ENCODE assay signal across 8 cellular contexts in the genomic region with DNA sequence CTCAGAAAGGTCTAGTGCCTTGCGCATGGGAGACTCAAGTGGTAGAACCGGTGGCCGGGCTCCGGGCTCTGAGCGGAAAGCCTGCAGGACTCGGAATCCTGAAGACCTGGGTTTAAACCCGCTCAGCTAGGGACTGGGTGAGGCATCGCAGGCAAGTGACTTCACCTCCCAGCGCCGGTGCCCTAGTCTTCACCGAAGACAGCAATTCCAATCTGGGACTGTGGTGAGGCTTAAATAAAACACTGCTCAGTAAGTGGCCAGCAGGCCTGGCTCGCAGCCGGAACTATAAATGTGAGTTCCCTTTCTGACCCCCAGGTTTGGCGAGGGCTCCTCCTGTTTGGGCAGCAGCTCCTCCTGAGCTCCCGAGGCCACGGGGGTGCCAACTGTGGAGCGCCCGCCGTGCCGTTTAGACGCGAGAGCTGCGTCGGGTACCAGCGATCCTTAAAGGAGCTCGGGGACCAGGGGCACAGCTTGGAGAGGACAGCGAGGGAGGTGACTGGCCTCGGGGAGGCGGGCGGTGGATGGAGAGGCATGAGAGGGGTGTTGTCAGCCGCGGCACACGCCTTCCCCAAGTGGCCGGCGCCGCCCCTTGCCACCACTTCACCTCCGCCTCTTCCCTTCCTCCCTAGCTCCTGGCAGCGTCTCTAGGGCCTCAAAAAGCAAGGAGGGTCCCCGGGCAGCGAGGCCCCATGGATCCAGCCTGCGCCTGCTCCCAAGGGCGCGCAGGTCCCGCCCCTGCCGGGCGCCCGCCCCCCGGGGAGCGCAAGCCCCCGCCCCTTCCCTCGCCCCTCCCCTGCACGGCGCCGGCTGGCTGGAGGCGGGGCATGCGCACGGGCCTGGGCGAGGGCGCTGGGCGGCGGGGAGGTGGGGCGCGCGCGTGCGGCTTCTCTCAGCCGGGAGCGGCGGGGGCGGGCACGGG. TPM values are rescaled to one million over a fixed set of nuclear protein-coding genes. Genes with fewer than 3 reads are reported as not detected.
DNase-seq lines count a peak whose midpoint lies in the region; ATAC-seq and TF ChIP-seq lines count a peak whose summit lies in the region.

No MANE protein-coding gene starts in this region.

- H3K4me3 ChIP-seq in BJ (ENCODE audit: low read depth, low read length) (peak overlapping the region; percentile 89), lower leg skin (ENCODE audit: low read depth, poor library complexity, severe bottlenecking) (peak overlapping the region; percentile 33)

- TF ChIP-seq CTCF in BJ (IDR thresholded peaks at IDR 0.05; ENCODE audit: insufficient read depth, low read depth, low read length) (no peak), lower leg skin (IDR thresholded peaks at IDR 0.05) (no peak)

- CTCF ChIA-PET in BJ (lab: Yijun Ruan, JAX), result interaction anchor here (0.6 to 3.3 kb wide), 6 partner anchors 50 to 284 kb away, joined by 3 to 8 read pairs (median 3); no protein-coding TSS in a partner anchor

- TF ChIP-seq POLR2A in lower leg skin (IDR thresholded peaks at IDR 0.05), result no peak

- POLR2A ChIA-PET in BJ (lab: Charles Lee), result interaction anchor here (0.7 kb wide), 4 partner anchors 41 to 369 kb away, joined by 3 read pairs; no protein-coding TSS in a partner anchor

- ATAC-seq in GM19395 (IDR thresholded peaks at IDR 0.05; ENCODE audit: unreplicated experiment) (peak; percentile 80), HG03520 (IDR thresholded peaks at IDR 0.05; ENCODE audit: unreplicated experiment) (peak; percentile 70)

- H3K27me3 ChIP-seq in BJ (ENCODE audit: control insufficient read depth, insufficient read depth, low read length), result no peaks in the 10 kb centered on the region

- peaks cover 6% of the 10 kb centered on the region for H3K36me3 ChIP-seq in BJ (ENCODE audit: control insufficient read depth, insufficient read depth, low read length)

- DNase-seq in BJ (ENCODE audit: low read depth), result peak; percentile 70
- DNase-seq in NCI-H526 treated with DMSO at 0.1 percent for 48 hours (lab: John Stamatoyannopoulos, UW), result peak; percentile 53
- peak; percentile 86 for DNase-seq in activated CD4-positive, alpha-beta T cell treated with anti-CD3 and anti-CD28 coated beads, Interleukin-2, amount 50 U/mL, for 48 hours
- peak; percentile 42 to 90 for DNase-seq in dermis microvascular lymphatic vessel endothelial cell (ENCODE audit: low read depth in 2 of 2)
- peak; percentile 77 to 97 for DNase-seq in lower leg skin (ENCODE audit: low spot score in 2 of 2)
- DNase-seq in stimulated activated CD4-positive, alpha-beta T cell treated with anti-CD3 and anti-CD28 coated beads, Interleukin-4, amount 100 ng/mL, for 24 hours, result peak; percentile 82

- 3 to 8% methylated on average over 17 to 52 of the region's 71 CpGs for WGBS in lower leg skin, 2 donors

- intact Hi-C loops in lower leg skin (cut with DNase I; ENCODE audit: low total_unique reads), result no loop called here

RNA-seq across cellular contexts. Expression of gene MTCL1, which starts 0.7 kb away (rescaled TPM):
- 28.2 and 29.8 TPM in 2 replicates for polyA plus RNA-seq in BJ (2011; rRNA removed)
- 43.7 and 64.0 TPM in 2 replicates for polyA minus RNA-seq in BJ (2011; rRNA and poly(A)+ RNA removed)
- total RNA-seq in dermis microvascular lymphatic vessel endothelial cell (3.1 and 5.6 TPM in 2 replicates), lower leg skin (1 to 10 TPM; 2.2 to 6.8 (median 4.0) TPM)

Comparison
In these comparisons a context has a peak if more than half of its experiments do, and no peak if none do; other contexts are left out.
1. Peak in every context shown above with its lines: DNase-seq, ATAC-seq and H3K4me3 ChIP-seq.